11 cellular contexts compared by ENCODE assay signal in the genomic region with DNA sequence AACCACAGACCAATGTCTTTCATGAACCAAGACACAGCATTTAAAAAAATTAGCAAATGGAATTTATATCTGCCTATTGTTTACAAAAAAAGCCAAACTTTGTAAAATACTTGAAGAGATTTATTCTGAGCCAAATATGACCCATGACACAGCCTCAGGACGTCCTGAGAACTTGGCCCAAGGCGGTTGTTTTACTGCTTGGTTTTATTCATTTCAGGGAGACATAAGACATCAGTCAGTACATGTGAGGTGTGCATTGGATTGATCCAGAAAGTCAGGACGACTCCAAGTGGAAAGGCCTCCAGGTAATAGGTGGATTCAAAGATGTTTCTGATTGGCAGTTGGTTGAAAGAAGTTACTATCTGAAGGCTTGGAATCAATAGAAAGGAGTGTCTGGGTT. TPM values are rescaled to one million over a fixed set of nuclear protein-coding genes. Genes with fewer than 3 reads are reported as not detected.
DNase-seq lines count a peak whose midpoint lies in the region; ATAC-seq and TF ChIP-seq lines count a peak whose summit lies in the region.
"Had no signal": no experiment of that assay in that cellular context is flagged by ENCODE, and none has a peak within 500 bp of the region (broad histone marks: within the 10 kb centered on the region; RNA-seq: fewer than 3 reads in every experiment).

No MANE protein-coding gene starts in this region.

- no peak overlapping the region for H3K27ac Mint-ChIP-seq in activated CD4-positive, alpha-beta T cell treated with anti-CD3 and anti-CD28 coated beads for 36 hours
- no peak overlapping the region for H3K27ac Mint-ChIP-seq in activated CD8-positive, alpha-beta T cell treated with anti-CD3 and anti-CD28 coated beads for 36 hours
- no peak overlapping the region for H3K27ac Mint-ChIP-seq in progenitor cell of endocrine pancreas

- H3K4me1 Mint-ChIP-seq in activated CD4-positive, alpha-beta T cell treated with anti-CD3 and anti-CD28 coated beads for 36 hours = peaks cover 20% of the 10 kb centered on the region
- peaks cover 12% of the 10 kb centered on the region for H3K4me1 Mint-ChIP-seq in activated CD8-positive, alpha-beta T cell treated with anti-CD3 and anti-CD28 coated beads for 36 hours (ENCODE audit: low read depth)
- peaks cover 16% of the 10 kb centered on the region for H3K4me1 Mint-ChIP-seq in progenitor cell of endocrine pancreas (ENCODE audit: low read depth)

- CTCF ChIA-PET in activated CD4-positive, alpha-beta T cell treated with anti-CD3 and anti-CD28 coated beads for 36 hours (lab: Charles Lee) = interaction anchor here (0.7 to 1.8 kb wide), 7 partner anchors 20 to 521 kb away, joined by 3 to 5 read pairs (median 3); no protein-coding TSS in a partner anchor
- CTCF ChIA-PET in activated CD8-positive, alpha-beta T cell treated with anti-CD3 and anti-CD28 coated beads for 36 hours (lab: Charles Lee) = interaction anchor here (1.1 to 3.0 kb wide), 5 partner anchors 20 to 151 kb away, joined by 3 to 10 read pairs (median 5); no protein-coding TSS in a partner anchor

- DNase-seq in activated CD4-positive, alpha-beta T cell treated with anti-CD3 and anti-CD28 coated beads for 36 hours = no peak
- no peak for DNase-seq in activated CD4-positive, alpha-beta T cell treated with anti-CD3 and anti-CD28 coated beads, Interleukin-2, amount 50 U/mL, for 4 hours
- DNase-seq in activated CD8-positive, alpha-beta T cell treated with anti-CD3 and anti-CD28 coated beads for 36 hours = no peak
- DNase-seq in esophagus muscularis mucosa (ENCODE audit: extremely low spot score) (no peak), progenitor cell of endocrine pancreas (ENCODE audit: low spot score, unreplicated experiment) (no peak), dermis blood vessel endothelial cell (no peak), left lung (no peak)
- DNase-seq in effector CD4-positive, alpha-beta T cell = no peak
- DNase-seq: foreskin keratinocyte, NCI-H1092 treated with DMSO at 0.1 percent for 48 hours had no signal

- H3K36me3 Mint-ChIP-seq in activated CD4-positive, alpha-beta T cell treated with anti-CD3 and anti-CD28 coated beads for 36 hours (ENCODE audit: low read depth) = peaks cover 12% of the 10 kb centered on the region
- H3K36me3 Mint-ChIP-seq in activated CD8-positive, alpha-beta T cell treated with anti-CD3 and anti-CD28 coated beads for 36 hours (ENCODE audit: low read depth) = peaks cover 5% of the 10 kb centered on the region
- H3K36me3 Mint-ChIP-seq in progenitor cell of endocrine pancreas (ENCODE audit: insufficient read depth) = peaks cover 14% of the 10 kb centered on the region

- no peak for TF ChIP-seq CTCF in activated CD8-positive, alpha-beta T cell treated with anti-CD3 and anti-CD28 coated beads for 36 hours (IDR thresholded peaks at IDR 0.05)
- TF ChIP-seq CTCF in esophagus muscularis mucosa (IDR thresholded peaks at IDR 0.05) (no peak), progenitor cell of endocrine pancreas (IDR thresholded peaks at IDR 0.05; ENCODE audit: unreplicated experiment) (no peak), left lung (IDR thresholded peaks at IDR 0.05) (no peak)

- intact Hi-C loops in activated CD4-positive, alpha-beta T cell treated with anti-CD3 and anti-CD28 coated beads for 36 hours (cut with DNase I, micrococcal nuclease) = loop anchor here (5.0 to 10.0 kb wide), 4 partner anchors 134 to 417 kb away; partner anchors contain the start of genes PTTG1IP (in 1 of the 2) and SLX9 (in 1 of the 2)
- intact Hi-C loops in activated CD8-positive, alpha-beta T cell treated with anti-CD3 and anti-CD28 coated beads for 36 hours (cut with micrococcal nuclease) = no loop called here
- intact Hi-C loops in esophagus muscularis mucosa (cut with DNase I) = no loop called here
- intact Hi-C loops in left lung (cut with DNase I) = loop anchor here in 1 of 2 donors (5.0 kb wide), 1 partner anchor 153 kb away; no protein-coding TSS in a partner anchor

- H3K27me3 Mint-ChIP-seq in activated CD4-positive, alpha-beta T cell treated with anti-CD3 and anti-CD28 coated beads for 36 hours = no peaks in the 10 kb centered on the region
- H3K27me3 Mint-ChIP-seq in activated CD8-positive, alpha-beta T cell treated with anti-CD3 and anti-CD28 coated beads for 36 hours = no peaks in the 10 kb centered on the region
- H3K27me3 Mint-ChIP-seq in progenitor cell of endocrine pancreas = no peaks in the 10 kb centered on the region

- H3K9me3 ChIP-seq in esophagus muscularis mucosa (no peaks in the 10 kb centered on the region), left lung (no peaks in the 10 kb centered on the region)

- no peak for TF ChIP-seq POLR2A in esophagus muscularis mucosa (IDR thresholded peaks at IDR 0.05; ENCODE audit: low read depth)

- POLR2A ChIA-PET in activated CD4-positive, alpha-beta T cell treated with anti-CD3 and anti-CD28 coated beads for 36 hours (lab: Charles Lee) = no interaction called here
- POLR2A ChIA-PET in activated CD8-positive, alpha-beta T cell treated with anti-CD3 and anti-CD28 coated beads for 36 hours (lab: Charles Lee) = interaction anchor here (1.1 kb wide), 1 partner anchor 18 kb away, joined by 3 read pairs; no protein-coding TSS in a partner anchor

- no peaks in the 10 kb centered on the region for H3K9me3 Mint-ChIP-seq in activated CD4-positive, alpha-beta T cell treated with anti-CD3 and anti-CD28 coated beads for 36 hours (ENCODE audit: low read depth)
- H3K9me3 Mint-ChIP-seq in activated CD8-positive, alpha-beta T cell treated with anti-CD3 and anti-CD28 coated beads for 36 hours = no peaks in the 10 kb centered on the region
- no peaks in the 10 kb centered on the region for H3K9me3 Mint-ChIP-seq in progenitor cell of endocrine pancreas (ENCODE audit: low read depth)

- H3K4me3 ChIP-seq in esophagus muscularis mucosa (peak overlapping the region in 1 of 4 donors; percentile 78), left lung (peak overlapping the region in 1 of 2 donors; percentile 56)

- H3K27me3 ChIP-seq in esophagus muscularis mucosa = no peaks in the 10 kb centered on the region
- H3K27me3 ChIP-seq in left lung = no peaks in the 10 kb centered on the region
- H3K27me3 ChIP-seq: foreskin keratinocyte had no signal

- H3K4me1 ChIP-seq in esophagus muscularis mucosa (peaks cover 39 to 69% (median 61%) of the 10 kb centered on the region in 4 donors), left lung (peaks cover 25 to 49% of the 10 kb centered on the region in 2 donors)

- H3K27ac ChIP-seq in esophagus muscularis mucosa (replicated peaks in 1 of 4) (peak overlapping the region in 3 of 4 donors; percentile 81 to 87 (median 86)), left lung (no peak overlapping the region)
- H3K27ac ChIP-seq: foreskin keratinocyte, parathyroid adenoma had no signal

- peaks cover 16 to 23% (median 20%) of the 10 kb centered on the region in 4 donors for H3K36me3 ChIP-seq in esophagus muscularis mucosa
- H3K36me3 ChIP-seq in left lung = peaks cover 6 to 19% of the 10 kb centered on the region in 2 donors

- TF ChIP-seq EP300 in esophagus muscularis mucosa (IDR thresholded peaks at IDR 0.05) = no peak

- H3K4me3 Mint-ChIP-seq in activated CD4-positive, alpha-beta T cell treated with anti-CD3 and anti-CD28 coated beads for 36 hours = peak overlapping the region; percentile 39
- peak overlapping the region; percentile 7 for H3K4me3 Mint-ChIP-seq in activated CD8-positive, alpha-beta T cell treated with anti-CD3 and anti-CD28 coated beads for 36 hours
- peak overlapping the region; percentile 60 for H3K4me3 Mint-ChIP-seq in progenitor cell of endocrine pancreas (ENCODE audit: low read depth)

- ATAC-seq in activated CD4-positive, alpha-beta T cell treated with anti-CD3 and anti-CD28 coated beads for 36 hours = no peak
- ATAC-seq in activated CD8-positive, alpha-beta T cell treated with anti-CD3 and anti-CD28 coated beads for 36 hours = no peak
- ATAC-seq in left lung = no peak

- 92% methylated on average over 3 of the region's 3 CpGs for WGBS in esophagus muscularis mucosa

RNA-seq across cellular contexts. Expression of gene POFUT2, which starts 1.4 kb away (rescaled TPM):
- total RNA-seq in activated CD4-positive, alpha-beta T cell treated with anti-CD3 and anti-CD28 coated beads for 36 hours = 10 to 100 TPM; 14.7 to 14.9 TPM
- total RNA-seq in activated CD8-positive, alpha-beta T cell treated with anti-CD3 and anti-CD28 coated beads for 36 hours = 10 to 100 TPM; 11.7 to 12.4 TPM
- total RNA-seq in esophagus muscularis mucosa = 10 to 100 TPM; 15.8 to 21.6 (median 18.7) TPM
- 47.8 and 51.5 TPM in 2 replicates for total RNA-seq in progenitor cell of endocrine pancreas
- total RNA-seq in dermis blood vessel endothelial cell = 19.4 and 31.0 TPM in 2 replicates
- 10 to 100 TPM; 31.6 to 35.1 TPM for total RNA-seq in left lung

Comparison
In these comparisons a context has a peak if more than half of its experiments do, and no peak if none do; other contexts are left out.
1. H3K4me3 Mint-ChIP-seq: peak in every context shown above with its lines; median percentile 60 in progenitor cell of endocrine pancreas; 39 in activated CD4-positive, alpha-beta T cell treated with anti-CD3 and anti-CD28 coated beads for 36 hours; 7 in activated CD8-positive, alpha-beta T cell treated with anti-CD3 and anti-CD28 coated beads for 36 hours.
2. H3K27ac ChIP-seq: peak in esophagus muscularis mucosa (3 of 4); none in left lung (0 of 2).
3. intact Hi-C loops: an anchor here in activated CD4-positive, alpha-beta T cell treated with anti-CD3 and anti-CD28 coated beads for 36 hours (5.0 to 10.0 kb wide); none called in activated CD8-positive, alpha-beta T cell treated with anti-CD3 and anti-CD28 coated beads for 36 hours and esophagus muscularis mucosa.